ENCODE assay signal across 8 cellular contexts in genomic region chr7:1368682-1369571, GRCh38.
DNase-seq lines count a peak whose midpoint lies in the region; ATAC-seq and TF ChIP-seq lines count a peak whose summit lies in the region.

No MANE protein-coding gene starts in this region.

- no peak overlapping the region for H3K4me3 Mint-ChIP-seq in chondrocyte (ENCODE audit: unreplicated experiment)

- H3K27ac ChIP-seq in 22Rv1 = no peak overlapping the region

- DNase-seq in GM12865 (ENCODE audit: low read depth) (peak; percentile 23), NCI-H748 treated with DMSO at 0.1 percent for 48 hours (lab: John Stamatoyannopoulos, UW) (peak; percentile 78), chondrocyte (ENCODE audit: low spot score) (peak; percentile 75), DMS53 (lab: John Stamatoyannopoulos, UW) (no peak)
- DNase-seq in stimulated activated CD4-positive, alpha-beta T cell treated with anti-CD3 and anti-CD28 coated beads, Interleukin-2, amount 100 ng/mL, for 4 hours (ENCODE audit: low read depth) = peak; percentile 5

- peak; percentile 66 for TF ChIP-seq CTCF in 22Rv1 (IDR thresholded peaks at IDR 0.05)
- no peak for TF ChIP-seq CTCF in GM12865 (IDR thresholded peaks at IDR 0.05; ENCODE audit: insufficient read depth, low read depth, low read length, missing control alignments)
- TF ChIP-seq CTCF in chondrocyte (IDR thresholded peaks at IDR 0.05) = peak; percentile 67

- no peak overlapping the region for H3K27ac Mint-ChIP-seq in chondrocyte (ENCODE audit: unreplicated experiment)

- H3K36me3 Mint-ChIP-seq in chondrocyte (ENCODE audit: low read depth) = peaks cover 4% of the 10 kb centered on the region

- H3K4me3 ChIP-seq in GM12865 (ENCODE audit: low read depth, low read length) = no peak overlapping the region

- peaks cover 62% of the 10 kb centered on the region for H3K27me3 Mint-ChIP-seq in chondrocyte (ENCODE audit: low read depth)

- ATAC-seq in HG03108 (IDR thresholded peaks at IDR 0.05; ENCODE audit: unreplicated experiment) = no peak
- no peak for ATAC-seq in GM21381 (IDR thresholded peaks at IDR 0.05; ENCODE audit: unreplicated experiment)

- H3K9me3 Mint-ChIP-seq in chondrocyte (ENCODE audit: low read depth) = peaks cover 10% of the 10 kb centered on the region

- H3K4me1 Mint-ChIP-seq in chondrocyte (ENCODE audit: low read depth) = no peaks in the 10 kb centered on the region
